Comparison of ENCODE assay signal across 28 cellular contexts in the genomic region with DNA sequence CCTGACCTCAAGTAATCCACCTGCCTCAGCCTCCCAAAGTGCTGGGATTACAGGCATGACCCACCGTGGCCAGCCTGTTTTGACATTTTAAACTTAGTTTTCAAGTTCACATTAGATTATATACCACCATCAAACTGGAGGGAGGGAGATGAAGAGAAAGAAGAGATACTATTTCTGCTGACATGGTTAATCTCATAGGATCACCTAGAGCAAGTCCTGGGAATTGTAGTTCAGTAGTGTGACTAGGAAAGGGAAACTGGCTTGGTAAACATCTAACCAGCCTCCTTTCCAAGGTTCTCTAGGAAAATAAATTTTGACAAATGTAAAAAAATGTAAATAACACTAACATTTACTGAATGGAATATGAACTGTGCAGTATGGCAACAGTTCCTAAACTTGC.
"Had no signal": no experiment of that assay in that cellular context is flagged by ENCODE, and none has a peak within 500 bp of the region (broad histone marks: within the 10 kb centered on the region; RNA-seq: fewer than 3 reads in every experiment).

No MANE protein-coding gene starts in this region.

- H3K79me2 ChIP-seq: parathyroid adenoma had no signal

- FAIRE-seq: small intestine, urothelium cell line had no signal

- DNase-seq: occipital lobe; ovary; posterior cingulate gyrus; psoas muscle; right cardiac atrium; right lobe of liver; sigmoid colon; stimulated activated CD4-positive, alpha-beta T cell treated with anti-CD3 and anti-CD28 coated beads, Interleukin-15, amount 100 ng/mL, for 24 hours; stimulated activated CD4-positive, alpha-beta T cell treated with anti-CD3 and anti-CD28 coated beads, Interleukin-2, amount 100 ng/mL, for 24 hours; stimulated activated CD4-positive, alpha-beta T cell treated with anti-CD3 and anti-CD28 coated beads, Interleukin-2, amount 100 ng/mL, for 48 hours; stimulated activated CD4-positive, alpha-beta T cell treated with anti-CD3 and anti-CD28 coated beads, Interleukin-4, amount 100 ng/mL, for 24 hours; stimulated activated naive B cell treated with anti-CD40 and anti-IgM and Interleukin-4, amounts not matched to agents 10 μg/mL and 1 μg/mL and 100 μg/mL, for 72 hours; stimulated activated naive CD4-positive, alpha-beta T cell treated with Interleukin-2 at 50 U/mL for 16 hours; stomach; thyroid gland; trophoblast cell; upper lobe of left lung had no signal

- H3K27ac Mint-ChIP-seq: natural killer cell treated with Interleukin-12 subunit alpha and Interleukin-12 subunit beta and Interleukin-15 and Interleukin-18, amount 100 ng/mL, for 72 hours; neural progenitor cell; progenitor cell of endocrine pancreas; stimulated activated effector memory CD8-positive, alpha-beta T cell treated with anti-CD3 and anti-CD28 coated beads, Interleukin-12 subunit alpha, Interleukin-12 subunit beta, amount 100 ng/mL, for 72 hours; stimulated activated naive B cell treated with anti-CD40 and anti-IgM and Interleukin-4, amounts not matched to agents 10 μg/mL and 1 μg/mL and 100 μg/mL, for 72 hours; stimulated activated naive CD8-positive, alpha-beta T cell treated with anti-CD3 and anti-CD28 coated beads, Interleukin-15, Interleukin-2, amounts not matched to agents 100 ng/mL and 50 ng/mL, for 24 hours had no signal

- H2AFZ ChIP-seq: neural progenitor cell, parathyroid adenoma had no signal

- H3K36me3 Mint-ChIP-seq: natural killer cell treated with Interleukin-12 subunit alpha and Interleukin-12 subunit beta and Interleukin-15 and Interleukin-18, amount 100 ng/mL, for 72 hours; neural progenitor cell; stimulated activated effector memory CD8-positive, alpha-beta T cell treated with anti-CD3 and anti-CD28 coated beads, Interleukin-12 subunit alpha, Interleukin-12 subunit beta, amount 100 ng/mL, for 72 hours; stimulated activated naive B cell treated with anti-CD40 and anti-IgM and Interleukin-4, amounts not matched to agents 10 μg/mL and 1 μg/mL and 100 μg/mL, for 72 hours had no signal

- H3K4me3 ChIP-seq: neural progenitor cell, ovary, psoas muscle, right lobe of liver, sigmoid colon, stomach, thoracic aorta, thyroid gland, tibial nerve, upper lobe of left lung, vagina had no signal

- H3K36me3 ChIP-seq: neural progenitor cell, ovary, right lobe of liver, sigmoid colon, stomach, thoracic aorta, thyroid gland, tibial nerve, upper lobe of left lung, vagina had no signal

- H3K27ac ChIP-seq: neural progenitor cell, ovary, parathyroid adenoma, psoas muscle, right lobe of liver, sigmoid colon, stomach, thoracic aorta, thyroid gland, tibial nerve, upper lobe of left lung, vagina had no signal

- H3K9me3 ChIP-seq: ovary, right lobe of liver, sigmoid colon, thoracic aorta, thyroid gland, upper lobe of left lung had no signal

- H3K4me1 ChIP-seq: neural progenitor cell, parathyroid adenoma, psoas muscle, right lobe of liver, sigmoid colon, stomach, thyroid gland, tibial nerve, upper lobe of left lung, vagina had no signal

- H3K4me2 ChIP-seq: neural progenitor cell had no signal

- H3K4me3 Mint-ChIP-seq: natural killer cell treated with Interleukin-12 subunit alpha and Interleukin-12 subunit beta and Interleukin-15 and Interleukin-18, amount 100 ng/mL, for 72 hours; neural progenitor cell; stimulated activated effector memory CD8-positive, alpha-beta T cell treated with anti-CD3 and anti-CD28 coated beads, Interleukin-12 subunit alpha, Interleukin-12 subunit beta, amount 100 ng/mL, for 72 hours; stimulated activated naive B cell treated with anti-CD40 and anti-IgM and Interleukin-4, amounts not matched to agents 10 μg/mL and 1 μg/mL and 100 μg/mL, for 72 hours; stimulated activated naive CD8-positive, alpha-beta T cell treated with anti-CD3 and anti-CD28 coated beads, Interleukin-15, Interleukin-2, amounts not matched to agents 100 ng/mL and 50 ng/mL, for 24 hours had no signal

- H3K27me3 ChIP-seq: neural progenitor cell, ovary, right lobe of liver, sigmoid colon, stomach, thyroid gland, tibial nerve, upper lobe of left lung, vagina had no signal

- H3K4me1 Mint-ChIP-seq: neural progenitor cell; stimulated activated effector memory CD8-positive, alpha-beta T cell treated with anti-CD3 and anti-CD28 coated beads, Interleukin-12 subunit alpha, Interleukin-12 subunit beta, amount 100 ng/mL, for 72 hours; stimulated activated naive B cell treated with anti-CD40 and anti-IgM and Interleukin-4, amounts not matched to agents 10 μg/mL and 1 μg/mL and 100 μg/mL, for 72 hours had no signal

- H3K27me3 Mint-ChIP-seq: natural killer cell treated with Interleukin-12 subunit alpha and Interleukin-12 subunit beta and Interleukin-15 and Interleukin-18, amount 100 ng/mL, for 72 hours; progenitor cell of endocrine pancreas had no signal

- ATAC-seq: natural killer cell treated with Interleukin-12 subunit alpha and Interleukin-12 subunit beta and Interleukin-15 and Interleukin-18, amount 100 ng/mL, for 72 hours; psoas muscle; right cardiac atrium; stimulated activated effector memory CD8-positive, alpha-beta T cell treated with anti-CD3 and anti-CD28 coated beads, Interleukin-12 subunit alpha, Interleukin-12 subunit beta, amount 100 ng/mL, for 72 hours; stimulated activated naive B cell treated with anti-CD40 and anti-IgM and Interleukin-4, amounts not matched to agents 10 μg/mL and 1 μg/mL and 100 μg/mL, for 72 hours had no signal
